26 cellular contexts compared by ENCODE assay signal in the genomic region with DNA sequence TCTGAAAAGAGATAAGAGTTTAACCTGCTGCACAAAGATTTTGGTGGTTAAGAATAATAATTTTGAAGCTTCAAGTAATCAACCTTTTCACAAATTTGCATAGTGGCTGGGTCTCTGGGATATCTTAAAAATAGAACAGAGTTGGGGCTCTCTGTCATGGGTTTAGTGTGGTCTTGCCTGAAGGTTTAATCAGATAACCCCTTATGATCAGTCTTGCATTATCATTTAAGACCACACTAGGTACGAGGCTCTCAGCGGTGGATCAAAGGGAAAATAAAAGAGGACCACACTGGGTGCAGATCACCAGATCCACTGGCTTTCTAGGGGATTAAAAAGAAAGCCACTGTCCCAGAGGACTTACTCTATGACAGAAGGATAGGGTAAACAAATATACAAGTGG. TPM values are rescaled to one million over a fixed set of nuclear protein-coding genes. Genes with fewer than 3 reads are reported as not detected.
DNase-seq lines count a peak whose midpoint lies in the region; ATAC-seq, FAIRE-seq and TF ChIP-seq lines count a peak whose summit lies in the region.
"Had no signal": no experiment of that assay in that cellular context is flagged by ENCODE, and none has a peak within 500 bp of the region (broad histone marks: within the 10 kb centered on the region; RNA-seq: fewer than 3 reads in every experiment).

No MANE protein-coding gene starts in this region.

- TF ChIP-seq EP300 in K562 (IDR thresholded peaks at IDR 0.05; ENCODE audit: low read length), result no peak

- H3K27ac ChIP-seq in K562 (ENCODE audit: extremely low read depth, low read depth, low read length) (no peak overlapping the region), prostate gland (no peak overlapping the region)
- H3K27ac ChIP-seq: body of pancreas, esophagus muscularis mucosa, hepatocyte, tibial artery had no signal

- WGBS in K562 (ENCODE audit: insufficient coverage, low coverage, missing lambda C conversion rate), result 3% methylated on average over 2 of the region's 2 CpGs
- WGBS in prostate gland, result 70% methylated on average over 2 of the region's 2 CpGs

- H3K36me3 Mint-ChIP-seq in activated T-cell treated with anti-CD3 and anti-CD28 coated beads, Interleukin-2, amount 50 U/mL, for 72 hours (ENCODE audit: insufficient read depth in 2 of 2), result peaks cover 5 to 11% of the 10 kb centered on the region in 2 donors
- peaks cover 45% of the 10 kb centered on the region for H3K36me3 Mint-ChIP-seq in T-cell
- H3K36me3 Mint-ChIP-seq in stimulated activated memory B cell treated with anti-CD40 and anti-IgM and Interleukin-4, amounts not matched to agents 10 μg/mL and 1 μg/mL and 100 μg/mL, for 72 hours, result peaks cover 26% of the 10 kb centered on the region
- H3K36me3 Mint-ChIP-seq: WTC11 had no signal

- H3K27me3 ChIP-seq in K562 (ENCODE audit: control insufficient read depth in 2 of 2, insufficient read depth in 2 of 2, low read length in 2 of 2) (no peaks in the 10 kb centered on the region), prostate gland (replicated peaks; ENCODE audit: insufficient read depth) (no peaks in the 10 kb centered on the region)
- H3K27me3 ChIP-seq: body of pancreas, esophagus muscularis mucosa, hepatocyte, tibial artery had no signal

- peaks cover 91% of the 10 kb centered on the region for H3K4me1 Mint-ChIP-seq in activated T-cell treated with anti-CD3 and anti-CD28 coated beads, Interleukin-2, amount 50 U/mL, for 72 hours (ENCODE audit: low read depth)
- H3K4me1 Mint-ChIP-seq in T-cell, result peaks cover 89 to 92% (median 90%) of the 10 kb centered on the region in 3 donors
- peaks cover 46% of the 10 kb centered on the region for H3K4me1 Mint-ChIP-seq in stimulated activated memory B cell treated with anti-CD40 and anti-IgM and Interleukin-4, amounts not matched to agents 10 μg/mL and 1 μg/mL and 100 μg/mL, for 72 hours

- H3K27ac Mint-ChIP-seq in activated T-cell treated with anti-CD3 and anti-CD28 coated beads, Interleukin-2, amount 50 U/mL, for 72 hours, result peak overlapping the region; percentile 81
- H3K27ac Mint-ChIP-seq in T-cell, result peak overlapping the region; percentile 83 to 84
- peak overlapping the region; percentile 10 for H3K27ac Mint-ChIP-seq in stimulated activated memory B cell treated with anti-CD40 and anti-IgM and Interleukin-4, amounts not matched to agents 10 μg/mL and 1 μg/mL and 100 μg/mL, for 72 hours
- H3K27ac Mint-ChIP-seq: WTC11 had no signal

- H3K9me3 ChIP-seq in K562 (replicated peaks; ENCODE audit: control insufficient read depth, insufficient read depth, low read depth, low read length), result no peaks in the 10 kb centered on the region
- no peaks in the 10 kb centered on the region for H3K9me3 ChIP-seq in prostate gland
- H3K9me3 ChIP-seq: body of pancreas, esophagus muscularis mucosa, tibial artery had no signal

- in situ Hi-C loops in K562 (cut with MboI), result no loop called here

- TF ChIP-seq CTCF in K562 (IDR thresholded peaks at IDR 0.05 in 2 of 3, conservative IDR thresholded peaks at IDR 0.05 in 1 of 3; ENCODE audit: insufficient read depth in 2 of 3, low read depth in 1 of 3, low read length in 3 of 3), result no peak
- TF ChIP-seq CTCF in prostate gland (IDR thresholded peaks at IDR 0.05), result no peak

- H3K4me3 ChIP-seq in K562, result no peak overlapping the region
- no peak overlapping the region for H3K4me3 ChIP-seq in prostate gland
- H3K4me3 ChIP-seq: body of pancreas, esophagus muscularis mucosa, hepatocyte, tibial artery had no signal

- no peaks in the 10 kb centered on the region for H4K20me1 ChIP-seq in K562 (replicated peaks; ENCODE audit: control insufficient read depth, insufficient read depth, low read length)

- H3K9me1 ChIP-seq in K562 (ENCODE audit: control insufficient read depth, insufficient read depth, low read length), result no peaks in the 10 kb centered on the region

- no peaks in the 10 kb centered on the region for H3K27me3 Mint-ChIP-seq in activated T-cell treated with anti-CD3 and anti-CD28 coated beads, Interleukin-2, amount 50 U/mL, for 72 hours (ENCODE audit: low read depth)
- no peaks in the 10 kb centered on the region for H3K27me3 Mint-ChIP-seq in T-cell
- no peaks in the 10 kb centered on the region for H3K27me3 Mint-ChIP-seq in stimulated activated memory B cell treated with anti-CD40 and anti-IgM and Interleukin-4, amounts not matched to agents 10 μg/mL and 1 μg/mL and 100 μg/mL, for 72 hours

- intact Hi-C loops in K562 (cut with micrococcal nuclease), result no loop called here
- intact Hi-C loops in prostate gland (cut with DNase I), result no loop called here

- no peak for DNase-seq in activated T-cell treated with anti-CD3 and anti-CD28 coated beads, Interleukin-2, amount 50 U/mL, for 72 hours
- DNase-seq in activated T-cell treated with anti-CD3 and anti-CD28 coated beads for 4 hours, result no peak
- no peak for DNase-seq in T-cell
- DNase-seq in K562 (ENCODE audit: extremely low read depth in 1 of 4, low spot score in 3 of 4), result peak in 1 of 4 experiments; percentile 24
- no peak for DNase-seq in prostate gland (ENCODE audit: low spot score)
- no peak for DNase-seq in NCI-H526 (lab: John Stamatoyannopoulos, UW)
- no peak for DNase-seq in NCI-H2171 treated with DMSO at 0.1 percent for 48 hours (lab: John Stamatoyannopoulos, UW)
- DNase-seq: body of pancreas; DMS53; effector CD8-positive, alpha-beta T cell; GF-D8; H7; NCI-H2107; NCI-H510A; posterior cingulate gyrus; stimulated activated CD4-positive, alpha-beta T cell treated with anti-CD3 and anti-CD28 coated beads, Interleukin-1b, Interleukin-23, amount 100 ng/mL, for 48 hours; stimulated activated naive CD4-positive, alpha-beta T cell; T-helper 9 cell; tibial artery had no signal

- BruUV-seq in K562 (replicated peaks; lab: Mats Ljungman, UMichigan), result no TSS peak

- H3K36me3 ChIP-seq in K562 (ENCODE audit: control insufficient read depth, insufficient read depth, low read length) (no peaks in the 10 kb centered on the region), prostate gland (no peaks in the 10 kb centered on the region)
- H3K36me3 ChIP-seq: esophagus muscularis mucosa, tibial artery had no signal

- no peak for TF ChIP-seq RAD21 in K562 (CRISPR knock-in tag; conservative IDR thresholded peaks at IDR 0.05 in 1 of 2, IDR thresholded peaks at IDR 0.05 in 1 of 2)

- H2AFZ ChIP-seq in K562 (ENCODE audit: low read depth, low read length), result no peak overlapping the region
- H2AFZ ChIP-seq: hepatocyte had no signal

- no peak for TF ChIP-seq POLR2A in K562 (conservative IDR thresholded peaks at IDR 0.05)
- no peak for TF ChIP-seq POLR2A in prostate gland (IDR thresholded peaks at IDR 0.05)

- POLR2A ChIA-PET in T-cell (lab: Charles Lee), result interaction anchor here (0.5 to 1.3 kb wide), 2 partner anchors 18 to 71 kb away, joined by 3 read pairs; no protein-coding TSS in a partner anchor
- POLR2A ChIA-PET in K562 (lab: Yijun Ruan, JAX), result interaction anchor here (0.8 kb wide), 1 partner anchor 11 kb away, joined by 3 read pairs; no protein-coding TSS in a partner anchor

- no peak for ATAC-seq in activated T-cell treated with anti-CD3 and anti-CD28 coated beads, Interleukin-2, amount 50 U/mL, for 72 hours (replicated peaks in 1 of 2)
- peak in 2 of 4 experiments; percentile 14 to 15 for ATAC-seq in T-cell (replicated peaks in 1 of 4)
- peak; percentile 22; the same call in 2 of the 3 replicates for ATAC-seq in K562
- no peak for ATAC-seq in stimulated activated memory B cell treated with anti-CD40 and anti-IgM and Interleukin-4, amounts not matched to agents 10 μg/mL and 1 μg/mL and 100 μg/mL, for 72 hours
- ATAC-seq: body of pancreas, WTC11 had no signal

- FAIRE-seq in K562 (lab: Jason Lieb, UNC), result no peak
- FAIRE-seq: frontal cortex, islet of Langerhans, RCC 7860 had no signal

- peak overlapping the region; percentile 9 to 70 for H3K4me3 Mint-ChIP-seq in activated T-cell treated with anti-CD3 and anti-CD28 coated beads, Interleukin-2, amount 50 U/mL, for 72 hours
- H3K4me3 Mint-ChIP-seq in T-cell, result peak overlapping the region; percentile 2 to 35 (median 14)
- no peak overlapping the region for H3K4me3 Mint-ChIP-seq in stimulated activated memory B cell treated with anti-CD40 and anti-IgM and Interleukin-4, amounts not matched to agents 10 μg/mL and 1 μg/mL and 100 μg/mL, for 72 hours
- H3K4me3 Mint-ChIP-seq: WTC11 had no signal

- peaks cover 0 to 6% of the 10 kb centered on the region in 2 experiments; a peak in 2 of 5 replicates for H3K4me1 ChIP-seq in K562 (replicated peaks in 1 of 2; ENCODE audit: control insufficient read depth in 2 of 2, insufficient read depth in 2 of 2, low read length in 2 of 2)
- H3K4me1 ChIP-seq in prostate gland (replicated peaks), result no peaks in the 10 kb centered on the region
- H3K4me1 ChIP-seq: body of pancreas had no signal

- H3K79me2 ChIP-seq in K562 (ENCODE audit: control insufficient read depth, insufficient read depth, low read length), result peaks cover 3% of the 10 kb centered on the region; the same call in 1 of the 3 replicates
- H3K79me2 ChIP-seq: hepatocyte had no signal

- CTCF ChIA-PET in T-cell (lab: Charles Lee), result interaction anchor here (0.8 to 1.1 kb wide), 4 partner anchors 15 to 110 kb away, joined by 3 to 4 read pairs (median 4); no protein-coding TSS in a partner anchor
- CTCF ChIA-PET in K562 (lab: Yijun Ruan, JAX; ENCODE audit: low intra/inter-chr PET ratio), result no interaction called here

- H3K9ac ChIP-seq in K562 (ENCODE audit: insufficient read depth in 1 of 2, low read depth in 2 of 2, low read length in 2 of 2), result no peak overlapping the region

- peaks cover 0 to 2% of the 10 kb centered on the region in 2 donors for H3K9me3 Mint-ChIP-seq in activated T-cell treated with anti-CD3 and anti-CD28 coated beads, Interleukin-2, amount 50 U/mL, for 72 hours
- H3K9me3 Mint-ChIP-seq in T-cell, result peaks cover 4 to 5% (median 5%) of the 10 kb centered on the region in 3 donors
- H3K9me3 Mint-ChIP-seq in stimulated activated memory B cell treated with anti-CD40 and anti-IgM and Interleukin-4, amounts not matched to agents 10 μg/mL and 1 μg/mL and 100 μg/mL, for 72 hours, result peaks cover 2% of the 10 kb centered on the region
- H3K9me3 Mint-ChIP-seq: WTC11 had no signal

- H3K4me2 ChIP-seq in K562 (ENCODE audit: insufficient read depth, low read length), result no peak overlapping the region
- H3K4me2 ChIP-seq: hepatocyte had no signal

RNA-seq across cellular contexts. Expression of a gene that starts 19.5 kb away (rescaled TPM):
- total RNA-seq in activated T-cell treated with anti-CD3 and anti-CD28 coated beads, Interleukin-2, amount 50 U/mL, for 72 hours, result 10 to 100 TPM; 33.1 to 36.7 TPM
- total RNA-seq in T-cell, result 10 to 100 TPM; 33.4 to 48.4 (median 41.9) TPM
- total RNA-seq in K562 (2011; cell fraction: chromatin; rRNA removed; ENCODE audit: low replicate concordance), result 10.5 and 20.3 TPM in 2 replicates
- 9.2 and 9.7 TPM in 2 replicates for total RNA-seq in K562 (2011; cell fraction: nucleolus; rRNA removed)
- total RNA-seq in K562 (2011; cell fraction: nucleoplasm; rRNA removed), result 16.8 and 27.9 TPM in 2 replicates
- 3.3 and 3.7 TPM in 2 replicates for total RNA-seq in K562 (2014; rRNA removed)
- 4.5 and 5.5 TPM in 2 replicates for total RNA-seq in K562 (2014; rRNA removed; fragmentation: Illumina TruSeq; extraction: Trizol)
- total RNA-seq in K562 (2015; rRNA removed; fragmentation: Illumina TruSeq; extraction: Trizol), result 5.2 TPM in 2 replicates
- total RNA-seq in K562 (2021), result 4.9 and 5.0 TPM in 2 replicates
- 12.5 and 14.7 TPM in 2 replicates for polyA plus RNA-seq in K562 (2011; rRNA removed)
- polyA plus RNA-seq in K562 (2011; cell fraction: cytosol; rRNA removed), result 4.0 and 9.3 TPM in 2 replicates
- 4.5 and 9.3 TPM in 2 replicates for polyA plus RNA-seq in K562 (2011; cell fraction: nucleus; rRNA removed)
- 4.2 and 4.9 TPM in 2 replicates for polyA plus RNA-seq in K562 (2012)
- 4.5 and 5.3 TPM in 2 replicates for polyA plus RNA-seq in K562 (2014; fragmentation: Illumina TruSeq; extraction: Trizol)
- 1 to 10 TPM in 1 of 2 experiments, under 1 TPM in 1; 1.00 to 1.3 TPM for polyA plus RNA-seq in K562 (2014; fragmentation: Nextera tagmentation; extraction: Ambion mirVana)
- polyA plus RNA-seq in K562 (2014; rRNA removed), result 3.0 and 3.2 TPM in 2 replicates
- 17.7 and 29.5 TPM in 2 replicates for polyA minus RNA-seq in K562 (2011; rRNA and poly(A)+ RNA removed)
- 6.7 and 8.6 TPM in 2 replicates for polyA minus RNA-seq in K562 (2011; cell fraction: cytosol; rRNA and poly(A)+ RNA removed)
- polyA minus RNA-seq in K562 (2011; cell fraction: nucleus; rRNA and poly(A)+ RNA removed), result 4.0 and 11.3 TPM in 2 replicates
- total RNA-seq in prostate gland, result 10 to 100 TPM in 1 of 2 donors, 1 to 10 TPM in 1; 2.0 to 12.4 TPM

Comparison
In these comparisons a context has a peak if more than half of its experiments do, and no peak if none do; other contexts are left out.
1. H3K27ac Mint-ChIP-seq: peak in every context shown above with its lines; median percentile 84 in T-cell; 81 in activated T-cell treated with anti-CD3 and anti-CD28 coated beads, Interleukin-2, amount 50 U/mL, for 72 hours; 10 in stimulated activated memory B cell treated with anti-CD40 and anti-IgM and Interleukin-4, amounts not matched to agents 10 μg/mL and 1 μg/mL and 100 μg/mL, for 72 hours.